ENCODE assay signal across 8 cellular contexts in genomic region chr4:6688879-6689505, GRCh38. TPM values are rescaled to one million over a fixed set of nuclear protein-coding genes. Genes with fewer than 3 reads are reported as not detected.
A peak's percentile ranks its signal among the peaks of the same experiment; 100 is the strongest.
DNase-seq lines count a peak whose midpoint lies in the region; ATAC-seq and TF ChIP-seq lines count a peak whose summit lies in the region.

No MANE protein-coding gene starts in this region.

- 37% methylated on average over 8 of the region's 23 CpGs; no CpG with 5 or more reads in 1 of the 2 donors for WGBS in gastroesophageal sphincter (ENCODE audit: low coverage in 1 of 2), 2 donors

- TF ChIP-seq POLR2A in gastroesophageal sphincter (IDR thresholded peaks at IDR 0.05): no peak

- H3K27me3 ChIP-seq in RWPE2 (ENCODE audit: insufficient read depth, poor library complexity, severe bottlenecking): no peaks in the 10 kb centered on the region
- H3K27me3 ChIP-seq in gastroesophageal sphincter: no peaks in the 10 kb centered on the region

- in situ Hi-C loops in GM13976 (cut with MboI; ENCODE audit: low sequenced_read_pairs, unreplicated experiment): no loop called here

- ATAC-seq in HG02884 (IDR thresholded peaks at IDR 0.05; ENCODE audit: unreplicated experiment) (peak; percentile 94), RWPE2 (ENCODE audit: low read depth) (peak; percentile 95), gastroesophageal sphincter (peak; percentile 13), GM18873 (IDR thresholded peaks at IDR 0.05; ENCODE audit: low FRiP score, unreplicated experiment) (no peak)

- H3K27ac ChIP-seq in RWPE2 (ENCODE audit: poor library complexity, severe bottlenecking) (peak overlapping the region; percentile 48), gastroesophageal sphincter (peak overlapping the region in 1 of 4 donors; percentile 10), skin epidermis (peak overlapping the region in 19 of 21 experiments; percentile 14 to 90 (median 71))

- H3K36me3 ChIP-seq in RWPE2 (ENCODE audit: low read depth): no peaks in the 10 kb centered on the region
- H3K36me3 ChIP-seq in gastroesophageal sphincter: no peaks in the 10 kb centered on the region

- DNase-seq in GM13976 (ENCODE audit: low spot score): peak; percentile 87
- peak; percentile 85 for DNase-seq in RWPE2 (ENCODE audit: low spot score)
- peak; percentile 70 for DNase-seq in activated T-helper 9 cell treated with anti-CD3 and anti-CD28 coated beads, Interleukin-2, amount 50 U/mL, for 16 hours (ENCODE audit: low read depth)
- no peak for DNase-seq in OCI-M2 (lab: John Stamatoyannopoulos, UW; ENCODE audit: unreplicated experiment)

- TF ChIP-seq EP300 in gastroesophageal sphincter (IDR thresholded peaks at IDR 0.05): no peak

- H3K4me1 ChIP-seq in RWPE2 (ENCODE audit: insufficient read depth, poor library complexity, severe bottlenecking): peaks cover 14% of the 10 kb centered on the region
- H3K4me1 ChIP-seq in gastroesophageal sphincter: no peaks in the 10 kb centered on the region

- H3K9me3 ChIP-seq in RWPE2 (ENCODE audit: severe bottlenecking) (no peaks in the 10 kb centered on the region), gastroesophageal sphincter (no peaks in the 10 kb centered on the region)

- H3K4me3 ChIP-seq in RWPE2 (ENCODE audit: severe bottlenecking) (no peak overlapping the region), gastroesophageal sphincter (no peak overlapping the region), skin epidermis (peak overlapping the region in 4 of 7 experiments; percentile 3 to 27 (median 16))

- TF ChIP-seq CTCF in GM13976 (IDR thresholded peaks at IDR 0.05; ENCODE audit: borderline replicate concordance, control extremely low read depth, extremely low read depth, insufficient read depth, missing control alignments) (no peak), RWPE2 (IDR thresholded peaks at IDR 0.05; ENCODE audit: poor library complexity, severe bottlenecking) (no peak), gastroesophageal sphincter (IDR thresholded peaks at IDR 0.05) (no peak)

RNA-seq across cellular contexts. Expression of gene S100P, which starts 4.7 kb away (rescaled TPM):
- total RNA-seq in gastroesophageal sphincter: 1 to 10 TPM in 1 of 4 donors, under 1 TPM in 1, not detected in 2; 0.94 to 9.7 TPM

RNA-seq across cellular contexts. Expression of gene MRFAP1L1, which starts 20.7 kb away (rescaled TPM):
- 10 to 100 TPM; 59.2 to 74.1 (median 66.8) TPM for total RNA-seq in gastroesophageal sphincter

RNA-seq across cellular contexts. Expression of gene BLOC1S4, which starts 27.0 kb away (rescaled TPM):
- total RNA-seq in gastroesophageal sphincter: 10 to 100 TPM; 10.1 to 20.7 (median 18.7) TPM

RNA-seq across cellular contexts. Expression of gene MRFAP1, which starts 48.5 kb away (rescaled TPM):
- total RNA-seq in gastroesophageal sphincter: 100 to 1,000 TPM; 202 to 358 (median 277) TPM

Comparison
In these comparisons a context has a peak if more than half of its experiments do, and no peak if none do; other contexts are left out.
1. H3K4me3 ChIP-seq: peak in skin epidermis (4 of 7); none in RWPE2 (single experiment) and gastroesophageal sphincter (0 of 2).